1 cellular context compared by ENCODE assay signal in the genomic region with DNA sequence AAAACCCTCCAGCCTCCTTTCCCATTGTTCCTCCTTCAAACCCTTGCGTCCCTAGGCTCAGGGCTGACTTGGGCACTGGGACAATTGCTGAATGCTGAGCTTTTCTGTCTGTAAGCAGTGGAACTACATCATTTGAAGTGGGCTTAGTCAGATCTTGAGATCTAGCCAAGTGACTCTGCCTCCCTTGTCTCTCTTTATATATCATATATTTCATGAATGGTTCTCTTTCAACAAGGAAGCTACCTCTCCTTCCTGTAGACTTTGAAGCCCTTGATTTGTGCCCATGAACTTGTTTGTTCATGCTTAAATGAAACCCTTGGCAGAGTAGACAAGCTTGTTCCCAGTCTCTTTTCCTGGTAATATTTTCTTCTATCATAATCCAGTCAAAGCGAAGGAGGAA.
TF ChIP-seq lines count a peak whose summit lies in the region.

No MANE protein-coding gene starts in this region.

TF ChIP-seq in SK-N-SH, 30 proteins besides CTCF, POLR2A, EP300 and RAD21 (continued from another document):
- TF ChIP-seq FOXM1 (IDR thresholded peaks at IDR 0.05; ENCODE audit: low read depth) (no peak), MXI1 (IDR thresholded peaks at IDR 0.05; ENCODE audit: low read depth, low read length) (no peak), CHD2 (IDR thresholded peaks at IDR 0.05; ENCODE audit: low read length, partially characterized antibody) (no peak), ELF1 (IDR thresholded peaks at IDR 0.05) (no peak), SIN3A (IDR thresholded peaks at IDR 0.05; ENCODE audit: borderline replicate concordance, low read depth, low read length) (no peak), FOSL2 (IDR thresholded peaks at IDR 0.05; ENCODE audit: borderline replicate concordance, low read depth) (no peak), NRF1 (IDR thresholded peaks at IDR 0.05; ENCODE audit: low read depth, low read length) (no peak), TAF1 (IDR thresholded peaks at IDR 0.05; ENCODE audit: borderline replicate concordance, low read depth, low read length) (no peak), RCOR1 (IDR thresholded peaks at IDR 0.05; ENCODE audit: low read length) (no peak), EZH2phosphoT487 (IDR thresholded peaks at IDR 0.05; ENCODE audit: borderline replicate concordance, low read depth) (no peak), NFIC (IDR thresholded peaks at IDR 0.05; ENCODE audit: borderline replicate concordance) (peak; percentile 71), SMC3 (IDR thresholded peaks at IDR 0.05; ENCODE audit: low read depth, low read length) (no peak), GATA2 (CRISPR knock-in tag; IDR thresholded peaks at IDR 0.05) (no peak)
- TF ChIP-seq, protein P1, sequence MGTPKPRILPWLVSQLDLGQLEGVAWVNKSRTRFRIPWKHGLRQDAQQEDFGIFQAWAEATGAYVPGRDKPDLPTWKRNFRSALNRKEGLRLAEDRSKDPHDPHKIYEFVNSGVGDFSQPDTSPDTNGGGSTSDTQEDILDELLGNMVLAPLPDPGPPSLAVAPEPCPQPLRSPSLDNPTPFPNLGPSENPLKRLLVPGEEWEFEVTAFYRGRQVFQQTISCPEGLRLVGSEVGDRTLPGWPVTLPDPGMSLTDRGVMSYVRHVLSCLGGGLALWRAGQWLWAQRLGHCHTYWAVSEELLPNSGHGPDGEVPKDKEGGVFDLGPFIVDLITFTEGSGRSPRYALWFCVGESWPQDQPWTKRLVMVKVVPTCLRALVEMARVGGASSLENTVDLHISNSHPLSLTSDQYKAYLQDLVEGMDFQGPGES (IDR thresholded peaks at IDR 0.05; ENCODE audit: low read depth, low read length), result no peak
- TF ChIP-seq, protein P2, sequence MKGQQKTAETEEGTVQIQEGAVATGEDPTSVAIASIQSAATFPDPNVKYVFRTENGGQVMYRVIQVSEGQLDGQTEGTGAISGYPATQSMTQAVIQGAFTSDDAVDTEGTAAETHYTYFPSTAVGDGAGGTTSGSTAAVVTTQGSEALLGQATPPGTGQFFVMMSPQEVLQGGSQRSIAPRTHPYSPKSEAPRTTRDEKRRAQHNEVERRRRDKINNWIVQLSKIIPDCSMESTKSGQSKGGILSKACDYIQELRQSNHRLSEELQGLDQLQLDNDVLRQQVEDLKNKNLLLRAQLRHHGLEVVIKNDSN (IDR thresholded peaks at IDR 0.05; ENCODE audit: borderline replicate concordance, low read depth), result no peak
- TF ChIP-seq, protein P3, sequence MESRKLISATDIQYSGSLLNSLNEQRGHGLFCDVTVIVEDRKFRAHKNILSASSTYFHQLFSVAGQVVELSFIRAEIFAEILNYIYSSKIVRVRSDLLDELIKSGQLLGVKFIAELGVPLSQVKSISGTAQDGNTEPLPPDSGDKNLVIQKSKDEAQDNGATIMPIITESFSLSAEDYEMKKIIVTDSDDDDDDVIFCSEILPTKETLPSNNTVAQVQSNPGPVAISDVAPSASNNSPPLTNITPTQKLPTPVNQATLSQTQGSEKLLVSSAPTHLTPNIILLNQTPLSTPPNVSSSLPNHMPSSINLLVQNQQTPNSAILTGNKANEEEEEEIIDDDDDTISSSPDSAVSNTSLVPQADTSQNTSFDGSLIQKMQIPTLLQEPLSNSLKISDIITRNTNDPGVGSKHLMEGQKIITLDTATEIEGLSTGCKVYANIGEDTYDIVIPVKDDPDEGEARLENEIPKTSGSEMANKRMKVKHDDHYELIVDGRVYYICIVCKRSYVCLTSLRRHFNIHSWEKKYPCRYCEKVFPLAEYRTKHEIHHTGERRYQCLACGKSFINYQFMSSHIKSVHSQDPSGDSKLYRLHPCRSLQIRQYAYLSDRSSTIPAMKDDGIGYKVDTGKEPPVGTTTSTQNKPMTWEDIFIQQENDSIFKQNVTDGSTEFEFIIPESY (IDR thresholded peaks at IDR 0.05; ENCODE audit: borderline replicate concordance, low read depth), result no peak
- TF ChIP-seq, protein P4, sequence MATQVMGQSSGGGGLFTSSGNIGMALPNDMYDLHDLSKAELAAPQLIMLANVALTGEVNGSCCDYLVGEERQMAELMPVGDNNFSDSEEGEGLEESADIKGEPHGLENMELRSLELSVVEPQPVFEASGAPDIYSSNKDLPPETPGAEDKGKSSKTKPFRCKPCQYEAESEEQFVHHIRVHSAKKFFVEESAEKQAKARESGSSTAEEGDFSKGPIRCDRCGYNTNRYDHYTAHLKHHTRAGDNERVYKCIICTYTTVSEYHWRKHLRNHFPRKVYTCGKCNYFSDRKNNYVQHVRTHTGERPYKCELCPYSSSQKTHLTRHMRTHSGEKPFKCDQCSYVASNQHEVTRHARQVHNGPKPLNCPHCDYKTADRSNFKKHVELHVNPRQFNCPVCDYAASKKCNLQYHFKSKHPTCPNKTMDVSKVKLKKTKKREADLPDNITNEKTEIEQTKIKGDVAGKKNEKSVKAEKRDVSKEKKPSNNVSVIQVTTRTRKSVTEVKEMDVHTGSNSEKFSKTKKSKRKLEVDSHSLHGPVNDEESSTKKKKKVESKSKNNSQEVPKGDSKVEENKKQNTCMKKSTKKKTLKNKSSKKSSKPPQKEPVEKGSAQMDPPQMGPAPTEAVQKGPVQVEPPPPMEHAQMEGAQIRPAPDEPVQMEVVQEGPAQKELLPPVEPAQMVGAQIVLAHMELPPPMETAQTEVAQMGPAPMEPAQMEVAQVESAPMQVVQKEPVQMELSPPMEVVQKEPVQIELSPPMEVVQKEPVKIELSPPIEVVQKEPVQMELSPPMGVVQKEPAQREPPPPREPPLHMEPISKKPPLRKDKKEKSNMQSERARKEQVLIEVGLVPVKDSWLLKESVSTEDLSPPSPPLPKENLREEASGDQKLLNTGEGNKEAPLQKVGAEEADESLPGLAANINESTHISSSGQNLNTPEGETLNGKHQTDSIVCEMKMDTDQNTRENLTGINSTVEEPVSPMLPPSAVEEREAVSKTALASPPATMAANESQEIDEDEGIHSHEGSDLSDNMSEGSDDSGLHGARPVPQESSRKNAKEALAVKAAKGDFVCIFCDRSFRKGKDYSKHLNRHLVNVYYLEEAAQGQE (IDR thresholded peaks at IDR 0.05; ENCODE audit: low read depth, low read length), result no peak
